In genomic region chr16:54207837-54208236, GRCh38 we compare ENCODE assay signal across 20 cellular contexts.
"Had no signal": no experiment of that assay in that cellular context is flagged by ENCODE, and none has a peak within 500 bp of the region (broad histone marks: within the 10 kb centered on the region; RNA-seq: fewer than 3 reads in every experiment).

No MANE protein-coding gene starts in this region.

- ATAC-seq: foreskin keratinocyte; left colon; natural killer cell treated with Interleukin-12 subunit alpha and Interleukin-12 subunit beta and Interleukin-15 and Interleukin-18, amount 100 ng/mL, for 72 hours; stimulated activated naive B cell treated with anti-CD40 and anti-IgM and Interleukin-4, amounts not matched to agents 10 μg/mL and 1 μg/mL and 100 μg/mL, for 72 hours; stimulated activated naive CD8-positive, alpha-beta T cell treated with anti-CD3 and anti-CD28 coated beads, Interleukin-15, amount 100 ng/mL, for 72 hours had no signal

- H3K27me3 ChIP-seq: pancreas had no signal

- H3K27ac ChIP-seq: foreskin keratinocyte, pancreas, thoracic aorta, transverse colon had no signal

- DNase-seq: effector CD4-positive, alpha-beta T cell; erythroblast; kidney; left colon; midbrain; occipital lobe; pancreas; stimulated activated CD4-positive, alpha-beta T cell treated with anti-CD3 and anti-CD28 coated beads, Interleukin-2, amount 100 ng/mL, for 24 hours; stimulated activated CD4-positive, alpha-beta T cell treated with anti-CD3 and anti-CD28 coated beads, Interleukin-4, amount 100 ng/mL, for 4 hours; stimulated activated naive B cell treated with anti-CD40 and anti-IgM and Interleukin-4, amounts not matched to agents 10 μg/mL and 1 μg/mL and 100 μg/mL, for 72 hours; stimulated activated naive CD8-positive, alpha-beta T cell treated with anti-CD3 and anti-CD28 coated beads, Interleukin-15, amount 100 ng/mL, for 72 hours; transverse colon had no signal

- H3K4me3 Mint-ChIP-seq: endodermal cell; natural killer cell treated with Interleukin-12 subunit alpha and Interleukin-12 subunit beta and Interleukin-15 and Interleukin-18, amount 100 ng/mL, for 72 hours; stimulated activated naive B cell treated with anti-CD40 and anti-IgM and Interleukin-4, amounts not matched to agents 10 μg/mL and 1 μg/mL and 100 μg/mL, for 72 hours; stimulated activated naive CD8-positive, alpha-beta T cell treated with anti-CD3 and anti-CD28 coated beads, Interleukin-15, amount 100 ng/mL, for 72 hours had no signal

- H3K27ac Mint-ChIP-seq: endodermal cell; natural killer cell treated with Interleukin-12 subunit alpha and Interleukin-12 subunit beta and Interleukin-15 and Interleukin-18, amount 100 ng/mL, for 72 hours; progenitor cell of endocrine pancreas; stimulated activated naive B cell treated with anti-CD40 and anti-IgM and Interleukin-4, amounts not matched to agents 10 μg/mL and 1 μg/mL and 100 μg/mL, for 72 hours; stimulated activated naive CD8-positive, alpha-beta T cell treated with anti-CD3 and anti-CD28 coated beads, Interleukin-15, amount 100 ng/mL, for 72 hours had no signal

- FAIRE-seq: endothelial cell of umbilical vein, kidney, pancreas had no signal

- H3K36me3 Mint-ChIP-seq: natural killer cell treated with Interleukin-12 subunit alpha and Interleukin-12 subunit beta and Interleukin-15 and Interleukin-18, amount 100 ng/mL, for 72 hours; stimulated activated naive B cell treated with anti-CD40 and anti-IgM and Interleukin-4, amounts not matched to agents 10 μg/mL and 1 μg/mL and 100 μg/mL, for 72 hours had no signal

- H3K36me3 ChIP-seq: pancreas, thoracic aorta, transverse colon had no signal

- H3K4me3 ChIP-seq: coronary artery, pancreas, skin epidermis, thoracic aorta, transverse colon had no signal

- H3K4me1 Mint-ChIP-seq: stimulated activated naive B cell treated with anti-CD40 and anti-IgM and Interleukin-4, amounts not matched to agents 10 μg/mL and 1 μg/mL and 100 μg/mL, for 72 hours; stimulated activated naive CD8-positive, alpha-beta T cell treated with anti-CD3 and anti-CD28 coated beads, Interleukin-15, amount 100 ng/mL, for 72 hours had no signal

- H3K9me3 ChIP-seq: pancreas, thoracic aorta, transverse colon had no signal

- H3K9me3 Mint-ChIP-seq: endodermal cell; natural killer cell treated with Interleukin-12 subunit alpha and Interleukin-12 subunit beta and Interleukin-15 and Interleukin-18, amount 100 ng/mL, for 72 hours; stimulated activated naive CD8-positive, alpha-beta T cell treated with anti-CD3 and anti-CD28 coated beads, Interleukin-15, amount 100 ng/mL, for 72 hours had no signal

- H3K4me1 ChIP-seq: foreskin keratinocyte, pancreas, transverse colon had no signal
